8 cellular contexts compared by ENCODE assay signal in genomic region chr18:26307161-26307773, GRCh38.
DNase-seq lines count a peak whose midpoint lies in the region; ATAC-seq and TF ChIP-seq lines count a peak whose summit lies in the region.

No MANE protein-coding gene starts in this region.

- ATAC-seq in HG02623 (IDR thresholded peaks at IDR 0.05; ENCODE audit: unreplicated experiment) (peak; percentile 63), left cardiac atrium (peak; percentile 41 to 71)

- peaks cover 3% of the 10 kb centered on the region for H3K36me3 Mint-ChIP-seq in activated CD4-positive, alpha-beta T cell treated with anti-CD3 and anti-CD28 coated beads, Interleukin-2, amount 10 ng/mL, durations not matched to agents 7 days and 5 days (ENCODE audit: low read depth)

- TF ChIP-seq CTCF in WI38 (IDR thresholded peaks at IDR 0.05; ENCODE audit: low read depth, low read length): 0 out of 2 replicates have a peak, but pooled peaks have one; percentile 6

- intact Hi-C loops in left cardiac atrium (cut with DNase I): no loop called here

- peak; percentile 48 for DNase-seq in activated CD4-positive, alpha-beta T cell treated with anti-CD3 and anti-CD28 coated beads, Interleukin-2, amount 10 ng/mL, durations not matched to agents 7 days and 5 days
- DNase-seq in activated CD4-positive, alpha-beta T cell treated with anti-CD3 and anti-CD28 coated beads, Interleukin-2, amount 50 U/mL, for 48 hours: no peak
- peak; percentile 46 for DNase-seq in NCI-H1694 (lab: John Stamatoyannopoulos, UW)
- no peak for DNase-seq in left cardiac atrium
- DNase-seq in smooth muscle cell of the brain vasculature (ENCODE audit: low read depth, low spot score): peak; percentile 24
- no peak for DNase-seq in activated effector memory CD4-positive, alpha-beta T cell treated with anti-CD3 and anti-CD28 coated beads, Interleukin-2, amount 50 U/mL, for 16 hours

- H3K27me3 Mint-ChIP-seq in activated CD4-positive, alpha-beta T cell treated with anti-CD3 and anti-CD28 coated beads, Interleukin-2, amount 10 ng/mL, durations not matched to agents 7 days and 5 days: no peaks in the 10 kb centered on the region

- no peak overlapping the region for H3K4me3 Mint-ChIP-seq in activated CD4-positive, alpha-beta T cell treated with anti-CD3 and anti-CD28 coated beads, Interleukin-2, amount 10 ng/mL, durations not matched to agents 7 days and 5 days

- H3K4me3 ChIP-seq in WI38 (ENCODE audit: low read depth, low read length): no peak overlapping the region

- H3K27ac Mint-ChIP-seq in activated CD4-positive, alpha-beta T cell treated with anti-CD3 and anti-CD28 coated beads, Interleukin-2, amount 10 ng/mL, durations not matched to agents 7 days and 5 days: no peak overlapping the region

- H3K4me1 Mint-ChIP-seq in activated CD4-positive, alpha-beta T cell treated with anti-CD3 and anti-CD28 coated beads, Interleukin-2, amount 10 ng/mL, durations not matched to agents 7 days and 5 days: peaks cover 2% of the 10 kb centered on the region

- POLR2A ChIA-PET in activated CD4-positive, alpha-beta T cell treated with anti-CD3 and anti-CD28 coated beads, Interleukin-2, amount 10 ng/mL, durations not matched to agents 7 days and 5 days (lab: Charles Lee): no interaction called here

- CTCF ChIA-PET in activated CD4-positive, alpha-beta T cell treated with anti-CD3 and anti-CD28 coated beads, Interleukin-2, amount 10 ng/mL, durations not matched to agents 7 days and 5 days (lab: Charles Lee): interaction anchor here (1.4 kb wide), 1 partner anchor 9 kb away, joined by 5 read pairs; no protein-coding TSS in a partner anchor

- peaks cover 2% of the 10 kb centered on the region for H3K9me3 Mint-ChIP-seq in activated CD4-positive, alpha-beta T cell treated with anti-CD3 and anti-CD28 coated beads, Interleukin-2, amount 10 ng/mL, durations not matched to agents 7 days and 5 days

Comparison
In these comparisons a context has a peak if more than half of its experiments do, and no peak if none do; other contexts are left out.
1. DNase-seq: peak in activated CD4-positive, alpha-beta T cell treated with anti-CD3 and anti-CD28 coated beads, Interleukin-2, amount 10 ng/mL, durations not matched to agents 7 days and 5 days (single experiment), NCI-H1694 (single experiment) and smooth muscle cell of the brain vasculature (single experiment); none in activated CD4-positive, alpha-beta T cell treated with anti-CD3 and anti-CD28 coated beads, Interleukin-2, amount 50 U/mL, for 48 hours (0 of 2), left cardiac atrium (single experiment) and activated effector memory CD4-positive, alpha-beta T cell treated with anti-CD3 and anti-CD28 coated beads, Interleukin-2, amount 50 U/mL, for 16 hours (single experiment).